ENCODE assay signal across 17 cellular contexts in genomic region chr20:6702144-6702543, GRCh38.
"Had no signal": no experiment of that assay in that cellular context is flagged by ENCODE, and none has a peak within 500 bp of the region (broad histone marks: within the 10 kb centered on the region; RNA-seq: fewer than 3 reads in every experiment).

No MANE protein-coding gene starts in this region.

- DNase-seq: activated CD4-positive, alpha-beta T cell treated with anti-CD3 and anti-CD28 coated beads for 48 hours; activated naive CD4-positive, alpha-beta T cell; caudate nucleus; colonic mucosa; effector CD8-positive, alpha-beta T cell; hypothalamus; mammary epithelial cell; mucosa of descending colon; occipital lobe; psoas muscle; stimulated activated CD4-positive, alpha-beta T cell treated with anti-CD3 and anti-CD28 coated beads, Interleukin-2, amount 100 ng/mL, for 48 hours; stimulated activated naive CD8-positive, alpha-beta T cell treated with anti-CD3 and anti-CD28 coated beads, Interleukin-15, Interleukin-2, amounts not matched to agents 100 U/mL and 50 U/mL, for 24 hours; T-helper 17 cell; testis had no signal

- H3K9me3 Mint-ChIP-seq: activated T-helper 1 cell treated with anti-CD3 and anti-CD28 coated beads, Interleukin-12 subunit alpha, Interleukin-12 subunit beta, Interleukin-2, Interleukin-4 antibody, amounts not matched to agents 30 ng/mL and 10 ng/mL and 1 ng/mL, durations not matched to agents 14 hours and 24 hours and 36 hours; nephron; WTC11 had no signal

- H3K27ac Mint-ChIP-seq: activated T-helper 1 cell treated with anti-CD3 and anti-CD28 coated beads, Interleukin-12 subunit alpha, Interleukin-12 subunit beta, Interleukin-2, Interleukin-4 antibody, amounts not matched to agents 30 ng/mL and 10 ng/mL and 1 ng/mL, durations not matched to agents 14 hours and 24 hours and 36 hours; T-helper 17 cell; WTC11 had no signal

- H3K27me3 Mint-ChIP-seq: T-helper 17 cell had no signal

- H3K4me1 Mint-ChIP-seq: T-helper 17 cell had no signal

- H3K4me3 Mint-ChIP-seq: activated T-helper 1 cell treated with anti-CD3 and anti-CD28 coated beads, Interleukin-12 subunit alpha, Interleukin-12 subunit beta, Interleukin-2, Interleukin-4 antibody, amounts not matched to agents 30 ng/mL and 10 ng/mL and 1 ng/mL, durations not matched to agents 14 hours and 24 hours and 36 hours; nephron; T-helper 17 cell; WTC11 had no signal

- H3K36me3 Mint-ChIP-seq: WTC11 had no signal

- H3K27ac ChIP-seq: psoas muscle, testis had no signal
